Comparison of ENCODE assay signal across 18 cellular contexts in genomic region chr6:2781685-2782355, GRCh38. TPM values are rescaled to one million over a fixed set of nuclear protein-coding genes. Genes with fewer than 3 reads are reported as not detected.
DNase-seq lines count a peak whose midpoint lies in the region; ATAC-seq and TF ChIP-seq lines count a peak whose summit lies in the region.
"Had no signal": no experiment of that assay in that cellular context is flagged by ENCODE, and none has a peak within 500 bp of the region (broad histone marks: within the 10 kb centered on the region; RNA-seq: fewer than 3 reads in every experiment).

No MANE protein-coding gene starts in this region.

- no peaks in the 10 kb centered on the region for H3K27me3 Mint-ChIP-seq in osteocyte (ENCODE audit: unreplicated experiment)
- H3K27me3 Mint-ChIP-seq: CD4-positive, alpha-beta memory T cell had no signal

- peaks cover 22% of the 10 kb centered on the region for H3K36me3 Mint-ChIP-seq in osteocyte (ENCODE audit: unreplicated experiment)

- TF ChIP-seq CTCF in HEK293 (tag by site-specific recombination; IDR thresholded peaks at IDR 0.05) (no peak), RWPE1 (conservative IDR thresholded peaks at IDR 0.05; ENCODE audit: low read depth) (no peak), osteocyte (IDR thresholded peaks at IDR 0.05) (no peak), GM10266 (IDR thresholded peaks at IDR 0.05; ENCODE audit: control insufficient read depth, insufficient read depth, low read depth, missing control alignments) (no peak)

- H3K27ac ChIP-seq in HEK293 (ENCODE audit: extremely low read depth, low read depth, low read length), result no peak overlapping the region
- peak overlapping the region; percentile 10; the same call in 1 of the 2 replicates for H3K27ac ChIP-seq in RWPE1
- H3K27ac ChIP-seq: BLaER1 had no signal

- peak; percentile 18 for ATAC-seq in esophagus mucosa

- POLR2A ChIA-PET in HEK293 (lab: Yijun Ruan, JAX), result interaction anchor here (0.6 kb wide), 1 partner anchor 76 kb away, joined by 4 read pairs; no protein-coding TSS in a partner anchor
- POLR2A ChIA-PET in RWPE1 (lab: Yijun Ruan, JAX; ENCODE audit: low non-redundant PET), result no interaction called here

- CTCF ChIA-PET in HEK293 (lab: Yijun Ruan, JAX) (interaction anchor here (1.4 to 2.9 kb wide), 4 partner anchors 9 to 44 kb away, joined by 3 to 18 read pairs (median 12); no protein-coding TSS in a partner anchor), RWPE1 (lab: Yijun Ruan, JAX) (interaction anchor here (0.8 kb wide), 1 partner anchor 21 kb away, joined by 3 read pairs; no protein-coding TSS in a partner anchor)

- no peak overlapping the region for H3K4me3 Mint-ChIP-seq in osteocyte (ENCODE audit: unreplicated experiment)
- H3K4me3 Mint-ChIP-seq: CD14-positive monocyte; CD4-positive, alpha-beta memory T cell; GM23338; HFFc6 had no signal

- no peaks in the 10 kb centered on the region for H3K9me3 ChIP-seq in HEK293 (ENCODE audit: control insufficient read depth, insufficient read depth, low read depth, low read length)
- H3K9me3 ChIP-seq: BLaER1 had no signal

- peaks cover 5% of the 10 kb centered on the region for H3K4me1 Mint-ChIP-seq in osteocyte (ENCODE audit: unreplicated experiment)

- 0 out of 2 replicates have a peak, but pooled peaks cover 2% of the 10 kb centered on the region for H3K4me1 ChIP-seq in HEK293 (ENCODE audit: control insufficient read depth, insufficient read depth, low read length)
- H3K4me1 ChIP-seq: BLaER1 had no signal

- H3K36me3 ChIP-seq in HEK293 (ENCODE audit: control insufficient read depth in 2 of 2, insufficient read depth in 1 of 2, low read length in 2 of 2), result peaks cover 0 to 88% of the 10 kb centered on the region in 2 experiments; a peak in 2 of 3 replicates

- H3K4me3 ChIP-seq in HEK293 (ENCODE audit: low read depth, low read length), result no peak overlapping the region
- H3K4me3 ChIP-seq: BLaER1, GM23338 had no signal

- H3K9me3 Mint-ChIP-seq in osteocyte (ENCODE audit: unreplicated experiment), result no peaks in the 10 kb centered on the region
- H3K9me3 Mint-ChIP-seq: CD14-positive monocyte, GM23338, HFFc6 had no signal

- no peak overlapping the region for H3K27ac Mint-ChIP-seq in osteocyte (ENCODE audit: unreplicated experiment)
- H3K27ac Mint-ChIP-seq: CD14-positive monocyte, HFFc6 had no signal

- DNase-seq in RWPE1 (ENCODE audit: low spot score) (no peak), osteocyte (ENCODE audit: extremely low spot score, unreplicated experiment) (peak; percentile 78), NCI-H1048 (lab: John Stamatoyannopoulos, UW) (no peak), NCI-H187 treated with DMSO at 0.1 percent for 48 hours (lab: John Stamatoyannopoulos, UW) (no peak), putamen (ENCODE audit: low spot score) (no peak), GM10266 (ENCODE audit: extremely low spot score) (no peak)
- DNase-seq: 8988T; CD4-positive, alpha-beta memory T cell; DMS153; DMS79; GDM1; HCEC 1CT; HFFc6 had no signal

TF ChIP-seq in HEK293, 187 proteins besides CTCF, POLR2A, EP300 and RAD21:
- TF ChIP-seq REPIN1 (tag by site-specific recombination; IDR thresholded peaks at IDR 0.05; ENCODE audit: low read depth) (no peak), ZSCAN23 (tag by site-specific recombination; IDR thresholded peaks at IDR 0.05) (no peak), EGR2 (tag by site-specific recombination; IDR thresholded peaks at IDR 0.05; ENCODE audit: low read depth) (peak; percentile 44; the same call in 1 of the 2 replicates), ZNF776 (tag by site-specific recombination; IDR thresholded peaks at IDR 0.05; ENCODE audit: borderline replicate concordance) (no peak), ZBTB26 (tag by site-specific recombination; optimal IDR thresholded peaks at IDR 0.05) (no peak), ZNF169 (tag by site-specific recombination; IDR thresholded peaks at IDR 0.05) (no peak)

RNA-seq across cellular contexts. Expression of gene WRNIP1, which starts 16.6 kb away (rescaled TPM):
- total RNA-seq in esophagus mucosa (41.2 TPM), osteocyte (35.9 and 40.6 TPM in 2 replicates)

RNA-seq across cellular contexts. Expression of gene MYLK4, which starts 31.1 kb away (rescaled TPM):
- total RNA-seq in esophagus mucosa, result 0.84 TPM
- 0.78 and 1.0 TPM in 2 replicates for total RNA-seq in osteocyte

RNA-seq across cellular contexts. Expression of gene SERPINB1, which starts 59.8 kb away (rescaled TPM):
- total RNA-seq in esophagus mucosa (576 TPM), osteocyte (13.7 and 14.8 TPM in 2 replicates)

Comparison
In these comparisons a context has a peak if more than half of its experiments do, and no peak if none do; other contexts are left out.
1. RNA of gene SERPINB1, which starts 59.8 kb away (total RNA-seq): 576 TPM in esophagus mucosa (single experiment); 13.7 to 14.8 TPM in osteocyte; every median in the first group is over 10 times any median in the second.